Comparison of ENCODE assay signal across 8 cellular contexts in genomic region chr20:53677447-53678314, GRCh38.
DNase-seq lines count a peak whose midpoint lies in the region; ATAC-seq and TF ChIP-seq lines count a peak whose summit lies in the region.

No MANE protein-coding gene starts in this region.

- H3K27me3 Mint-ChIP-seq in activated CD8-positive, alpha-beta memory T cell treated with anti-CD3 and anti-CD28 coated beads, Interleukin-2, amount 10 ng/mL, durations not matched to agents 7 days and 5 days, result no peaks in the 10 kb centered on the region
- H3K27me3 Mint-ChIP-seq in activated CD8-positive, alpha-beta T cell treated with anti-CD3 and anti-CD28 coated beads, Interleukin-2, amount 10 ng/mL, durations not matched to agents 7 days and 5 days (ENCODE audit: low read depth), result no peaks in the 10 kb centered on the region

- no peak overlapping the region for H3K9ac ChIP-seq in MM.1S (ENCODE audit: low read length)

- H3K27ac Mint-ChIP-seq in activated CD8-positive, alpha-beta memory T cell treated with anti-CD3 and anti-CD28 coated beads, Interleukin-2, amount 10 ng/mL, durations not matched to agents 7 days and 5 days, result peak overlapping the region; percentile 57
- H3K27ac Mint-ChIP-seq in activated CD8-positive, alpha-beta T cell treated with anti-CD3 and anti-CD28 coated beads, Interleukin-2, amount 10 ng/mL, durations not matched to agents 7 days and 5 days, result peak overlapping the region; percentile 72

- H3K9me3 Mint-ChIP-seq in activated CD8-positive, alpha-beta memory T cell treated with anti-CD3 and anti-CD28 coated beads, Interleukin-2, amount 10 ng/mL, durations not matched to agents 7 days and 5 days (ENCODE audit: low read depth), result no peaks in the 10 kb centered on the region
- no peaks in the 10 kb centered on the region for H3K9me3 Mint-ChIP-seq in activated CD8-positive, alpha-beta T cell treated with anti-CD3 and anti-CD28 coated beads, Interleukin-2, amount 10 ng/mL, durations not matched to agents 7 days and 5 days (ENCODE audit: insufficient read depth)

- H3K27me3 ChIP-seq in esophagus squamous epithelium (no peaks in the 10 kb centered on the region), MM.1S (replicated peaks; ENCODE audit: insufficient read depth, low read length) (no peaks in the 10 kb centered on the region)

- no peaks in the 10 kb centered on the region for H3K36me3 ChIP-seq in esophagus squamous epithelium
- H3K36me3 ChIP-seq in MM.1S (replicated peaks; ENCODE audit: insufficient read depth, low read length), result no peaks in the 10 kb centered on the region

- H3K4me3 ChIP-seq in esophagus squamous epithelium, result no peak overlapping the region
- no peak overlapping the region for H3K4me3 ChIP-seq in MM.1S (ENCODE audit: low read length)

- CTCF ChIA-PET in activated CD8-positive, alpha-beta memory T cell treated with anti-CD3 and anti-CD28 coated beads, Interleukin-2, amount 10 ng/mL, durations not matched to agents 7 days and 5 days (lab: Charles Lee), result no interaction called here
- CTCF ChIA-PET in activated CD8-positive, alpha-beta T cell treated with anti-CD3 and anti-CD28 coated beads, Interleukin-2, amount 10 ng/mL, durations not matched to agents 7 days and 5 days (lab: Charles Lee), result interaction anchor here (1.0 to 2.3 kb wide), 3 partner anchors 10 to 18 kb away, joined by 4 to 19 read pairs (median 4); no protein-coding TSS in a partner anchor

- POLR2A ChIA-PET in activated CD8-positive, alpha-beta T cell treated with anti-CD3 and anti-CD28 coated beads, Interleukin-2, amount 10 ng/mL, durations not matched to agents 7 days and 5 days (lab: Charles Lee), result no interaction called here

- intact Hi-C loops in esophagus squamous epithelium (cut with DNase I), result no loop called here

- 62 to 64% methylated on average over 11 to 12 of the region's 12 CpGs for WGBS in esophagus squamous epithelium, 2 donors

- no peak for TF ChIP-seq CTCF in esophagus squamous epithelium (IDR thresholded peaks at IDR 0.05)
- TF ChIP-seq CTCF in MM.1S (IDR thresholded peaks at IDR 0.05; ENCODE audit: low read length), result no peak

- no peaks in the 10 kb centered on the region for H4K20me1 ChIP-seq in MM.1S (ENCODE audit: insufficient read depth, low read length)

- H3K27ac ChIP-seq in esophagus squamous epithelium (peak overlapping the region in 1 of 4 donors; percentile 21), MM.1S (ENCODE audit: low read length) (no peak overlapping the region)

- no peak overlapping the region for H2AFZ ChIP-seq in MM.1S (ENCODE audit: low read length)

- peaks cover 0 to 34% (median 7%) of the 10 kb centered on the region in 3 donors for H3K4me1 ChIP-seq in esophagus squamous epithelium
- H3K4me1 ChIP-seq in MM.1S (ENCODE audit: low read length), result no peaks in the 10 kb centered on the region

- no peak overlapping the region for H3K4me3 Mint-ChIP-seq in activated CD8-positive, alpha-beta memory T cell treated with anti-CD3 and anti-CD28 coated beads, Interleukin-2, amount 10 ng/mL, durations not matched to agents 7 days and 5 days
- H3K4me3 Mint-ChIP-seq in activated CD8-positive, alpha-beta T cell treated with anti-CD3 and anti-CD28 coated beads, Interleukin-2, amount 10 ng/mL, durations not matched to agents 7 days and 5 days, result peak overlapping the region; percentile 36

- H3K9me2 ChIP-seq in MM.1S (replicated peaks; ENCODE audit: insufficient read depth, low read length), result no peaks in the 10 kb centered on the region

- no peak for DNase-seq in activated CD8-positive, alpha-beta memory T cell treated with anti-CD3 and anti-CD28 coated beads, Interleukin-2, amount 10 ng/mL, durations not matched to agents 7 days and 5 days
- DNase-seq in activated CD8-positive, alpha-beta memory T cell treated with anti-CD3 and anti-CD28 coated beads for 24 hours, result no peak
- peak; percentile 60 for DNase-seq in activated CD8-positive, alpha-beta T cell treated with anti-CD3 and anti-CD28 coated beads, Interleukin-2, amount 10 ng/mL, durations not matched to agents 7 days and 5 days
- DNase-seq in iPS DF 19.7 (ENCODE audit: low read depth, low spot score) (peak; percentile 23), superior temporal gyrus (ENCODE audit: extremely low spot score) (peak; percentile 28), esophagus squamous epithelium (lab: John Stamatoyannopoulos, UW) (no peak), MM.1S (no peak)

- TF ChIP-seq POLR2A in esophagus squamous epithelium (IDR thresholded peaks at IDR 0.05), result no peak

- no peaks in the 10 kb centered on the region for H3K36me3 Mint-ChIP-seq in activated CD8-positive, alpha-beta memory T cell treated with anti-CD3 and anti-CD28 coated beads, Interleukin-2, amount 10 ng/mL, durations not matched to agents 7 days and 5 days
- no peaks in the 10 kb centered on the region for H3K36me3 Mint-ChIP-seq in activated CD8-positive, alpha-beta T cell treated with anti-CD3 and anti-CD28 coated beads, Interleukin-2, amount 10 ng/mL, durations not matched to agents 7 days and 5 days (ENCODE audit: low read depth)

- H3K9me3 ChIP-seq in esophagus squamous epithelium, result no peaks in the 10 kb centered on the region
- no peaks in the 10 kb centered on the region for H3K9me3 ChIP-seq in MM.1S (replicated peaks; ENCODE audit: insufficient read depth, low read length)

- H3K4me2 ChIP-seq in MM.1S (ENCODE audit: low read depth, low read length), result no peak overlapping the region

- no peaks in the 10 kb centered on the region for H3F3A ChIP-seq in MM.1S (ENCODE audit: insufficient read depth, low read length)

- no peaks in the 10 kb centered on the region for H3K79me2 ChIP-seq in MM.1S (ENCODE audit: low read length)

- peaks cover 13% of the 10 kb centered on the region for H3K4me1 Mint-ChIP-seq in activated CD8-positive, alpha-beta memory T cell treated with anti-CD3 and anti-CD28 coated beads, Interleukin-2, amount 10 ng/mL, durations not matched to agents 7 days and 5 days
- peaks cover 39% of the 10 kb centered on the region for H3K4me1 Mint-ChIP-seq in activated CD8-positive, alpha-beta T cell treated with anti-CD3 and anti-CD28 coated beads, Interleukin-2, amount 10 ng/mL, durations not matched to agents 7 days and 5 days (ENCODE audit: low read depth)

- ATAC-seq in activated CD8-positive, alpha-beta memory T cell treated with anti-CD3 and anti-CD28 coated beads, Interleukin-2, amount 10 ng/mL, durations not matched to agents 7 days and 5 days, result peak; percentile 45
- peak; percentile 72 for ATAC-seq in activated CD8-positive, alpha-beta T cell treated with anti-CD3 and anti-CD28 coated beads, Interleukin-2, amount 10 ng/mL, durations not matched to agents 7 days and 5 days
- ATAC-seq in HG03460 (IDR thresholded peaks at IDR 0.05; ENCODE audit: unreplicated experiment), result no peak

Comparison
In these comparisons a context has a peak if more than half of its experiments do, and no peak if none do; other contexts are left out.
1. DNase-seq: peak in activated CD8-positive, alpha-beta T cell treated with anti-CD3 and anti-CD28 coated beads, Interleukin-2, amount 10 ng/mL, durations not matched to agents 7 days and 5 days (single experiment), iPS DF 19.7 (single experiment) and superior temporal gyrus (single experiment); none in activated CD8-positive, alpha-beta memory T cell treated with anti-CD3 and anti-CD28 coated beads, Interleukin-2, amount 10 ng/mL, durations not matched to agents 7 days and 5 days (single experiment), activated CD8-positive, alpha-beta memory T cell treated with anti-CD3 and anti-CD28 coated beads for 24 hours (single experiment), esophagus squamous epithelium (single experiment) and MM.1S (single experiment).